10 cellular contexts compared by ENCODE assay signal in the genomic region with DNA sequence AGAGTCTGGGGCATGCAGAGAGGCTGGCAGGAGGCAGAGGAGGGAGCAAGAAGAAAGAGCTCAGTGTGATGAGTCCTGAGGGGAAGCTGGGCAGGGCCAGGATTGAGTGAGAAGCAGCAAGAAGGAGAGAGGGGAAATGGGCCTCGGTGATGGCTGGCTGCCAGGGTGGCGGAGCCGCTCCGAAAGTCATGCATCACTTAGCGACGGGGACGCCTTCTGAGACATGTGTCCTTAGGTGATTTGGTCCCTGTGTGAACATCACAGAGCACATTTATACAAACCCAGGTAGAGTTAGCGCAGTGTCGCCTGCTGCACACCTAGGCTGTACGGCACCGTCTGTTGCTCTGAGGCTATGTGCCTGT. TPM values are rescaled to one million over a fixed set of nuclear protein-coding genes. Genes with fewer than 3 reads are reported as not detected.
DNase-seq lines count a peak whose midpoint lies in the region; ATAC-seq and TF ChIP-seq lines count a peak whose summit lies in the region.
"Had no signal": no experiment of that assay in that cellular context is flagged by ENCODE, and none has a peak within 500 bp of the region (broad histone marks: within the 10 kb centered on the region; RNA-seq: fewer than 3 reads in every experiment).

No MANE protein-coding gene starts in this region.

- H3K9me3 ChIP-seq in osteoblast (ENCODE audit: low read depth, low read length): no peaks in the 10 kb centered on the region
- H3K9me3 ChIP-seq: MG63, thoracic aorta had no signal

- H3K9me3 Mint-ChIP-seq in activated T-helper 2 cell treated with anti-CD3 and anti-CD28 coated beads, Interferon-gamma antibody, Interleukin-2, Interleukin-4, amounts not matched to agents 10 μg/mL and 5 μg/mL and 100 μg/mL, durations not matched to agents 14 hours and 24 hours and 36 hours: no peaks in the 10 kb centered on the region

- intact Hi-C loops in activated T-helper 2 cell treated with anti-CD3 and anti-CD28 coated beads, Interferon-gamma antibody, Interleukin-2, Interleukin-4, amounts not matched to agents 10 μg/mL and 5 μg/mL and 100 μg/mL, durations not matched to agents 14 hours and 24 hours and 36 hours (cut with micrococcal nuclease): no loop called here

- no peak for ATAC-seq in HG02763 (IDR thresholded peaks at IDR 0.05; ENCODE audit: unreplicated experiment)

- H2AFZ ChIP-seq in osteoblast (ENCODE audit: low read length): no peak overlapping the region

- peaks cover 7% of the 10 kb centered on the region for H3K4me1 ChIP-seq in osteoblast (ENCODE audit: insufficient read depth, low read length)

- peaks cover 47% of the 10 kb centered on the region for H3K4me1 Mint-ChIP-seq in activated T-helper 2 cell treated with anti-CD3 and anti-CD28 coated beads, Interferon-gamma antibody, Interleukin-2, Interleukin-4, amounts not matched to agents 10 μg/mL and 5 μg/mL and 100 μg/mL, durations not matched to agents 14 hours and 24 hours and 36 hours (ENCODE audit: low read depth)

- H3K27ac ChIP-seq in osteoblast (ENCODE audit: low read depth, low read length): no peak overlapping the region
- H3K27ac ChIP-seq: thoracic aorta had no signal

- no peaks in the 10 kb centered on the region for H3K27me3 Mint-ChIP-seq in activated T-helper 2 cell treated with anti-CD3 and anti-CD28 coated beads, Interferon-gamma antibody, Interleukin-2, Interleukin-4, amounts not matched to agents 10 μg/mL and 5 μg/mL and 100 μg/mL, durations not matched to agents 14 hours and 24 hours and 36 hours (ENCODE audit: low read depth)

- H4K20me1 ChIP-seq in osteoblast (ENCODE audit: insufficient read depth, low read length): peaks cover 61% of the 10 kb centered on the region

- no peak overlapping the region for H3K4me2 ChIP-seq in osteoblast (ENCODE audit: insufficient read depth, low read length)

- no peaks in the 10 kb centered on the region for H3K27me3 ChIP-seq in osteoblast (ENCODE audit: insufficient read depth, low read length)
- H3K27me3 ChIP-seq: MG63 had no signal

- peaks cover 89% of the 10 kb centered on the region for H3K79me2 ChIP-seq in osteoblast (ENCODE audit: insufficient read depth, low read length)

- peaks cover 14% of the 10 kb centered on the region for H3K36me3 Mint-ChIP-seq in activated T-helper 2 cell treated with anti-CD3 and anti-CD28 coated beads, Interferon-gamma antibody, Interleukin-2, Interleukin-4, amounts not matched to agents 10 μg/mL and 5 μg/mL and 100 μg/mL, durations not matched to agents 14 hours and 24 hours and 36 hours (ENCODE audit: low read depth)

- peak overlapping the region; percentile 54 for H3K4me3 Mint-ChIP-seq in activated T-helper 2 cell treated with anti-CD3 and anti-CD28 coated beads, Interferon-gamma antibody, Interleukin-2, Interleukin-4, amounts not matched to agents 10 μg/mL and 5 μg/mL and 100 μg/mL, durations not matched to agents 14 hours and 24 hours and 36 hours (ENCODE audit: low read depth)

- H3K27ac Mint-ChIP-seq in activated T-helper 2 cell treated with anti-CD3 and anti-CD28 coated beads, Interferon-gamma antibody, Interleukin-2, Interleukin-4, amounts not matched to agents 10 μg/mL and 5 μg/mL and 100 μg/mL, durations not matched to agents 14 hours and 24 hours and 36 hours: peak overlapping the region; percentile 86

- no peak overlapping the region for H3K4me3 ChIP-seq in osteoblast (ENCODE audit: insufficient read depth, low read length)
- H3K4me3 ChIP-seq: MG63, thoracic aorta had no signal

- TF ChIP-seq CTCF in osteoblast (IDR thresholded peaks at IDR 0.05; ENCODE audit: extremely low read depth, low read depth, low read length): no peak

- no peaks in the 10 kb centered on the region for H3K36me3 ChIP-seq in osteoblast (ENCODE audit: insufficient read depth, low read length)
- H3K36me3 ChIP-seq: MG63, thoracic aorta had no signal

- DNase-seq in C1 segment of cervical spinal cord (lab: John Stamatoyannopoulos, UW) (peak in 8 of 14 donors; percentile 12 to 60 (median 42)), Kasumi-1 (lab: John Stamatoyannopoulos, UW) (peak; percentile 69 to 89), midbrain (lab: John Stamatoyannopoulos, UW) (peak; percentile 46), osteoblast (ENCODE audit: insufficient read length, low spot score, missing footprints) (no peak), NOMO-1 treated with DMSO at 0.1 percent for 48 hours (lab: John Stamatoyannopoulos, UW; ENCODE audit: unreplicated experiment) (no peak), COLO668 (lab: John Stamatoyannopoulos, UW; ENCODE audit: unreplicated experiment) (no peak)
- no peak for DNase-seq in activated T-helper 2 cell treated with anti-CD3 and anti-CD28 coated beads, Interferon-gamma antibody, Interleukin-2, Interleukin-4, amounts not matched to agents 10 μg/mL and 5 μg/mL and 100 μg/mL, durations not matched to agents 14 hours and 24 hours and 36 hours (ENCODE audit: low spot score)
- DNase-seq: MG63 had no signal

RNA-seq across cellular contexts. Expression of a gene that starts 15.1 kb away (rescaled TPM):
- total RNA-seq in activated T-helper 2 cell treated with anti-CD3 and anti-CD28 coated beads, Interferon-gamma antibody, Interleukin-2, Interleukin-4, amounts not matched to agents 10 μg/mL and 5 μg/mL and 100 μg/mL, durations not matched to agents 14 hours and 24 hours and 36 hours: 34.8 and 38.3 TPM in 2 replicates
- total RNA-seq in osteoblast: 17.7 and 18.9 TPM in 2 replicates

RNA-seq across cellular contexts. Expression of a gene that starts 39.5 kb away (rescaled TPM):
- total RNA-seq in activated T-helper 2 cell treated with anti-CD3 and anti-CD28 coated beads, Interferon-gamma antibody, Interleukin-2, Interleukin-4, amounts not matched to agents 10 μg/mL and 5 μg/mL and 100 μg/mL, durations not matched to agents 14 hours and 24 hours and 36 hours: 57.1 and 62.8 TPM in 2 replicates
- total RNA-seq in osteoblast: 27.7 and 28.2 TPM in 2 replicates

Comparison
In these comparisons a context has a peak if more than half of its experiments do, and no peak if none do; other contexts are left out.
1. DNase-seq: peak in C1 segment of cervical spinal cord (8 of 14), Kasumi-1 (2 of 2) and midbrain (single experiment); none in activated T-helper 2 cell treated with anti-CD3 and anti-CD28 coated beads, Interferon-gamma antibody, Interleukin-2, Interleukin-4, amounts not matched to agents 10 μg/mL and 5 μg/mL and 100 μg/mL, durations not matched to agents 14 hours and 24 hours and 36 hours (single experiment), osteoblast (single experiment), NOMO-1 treated with DMSO at 0.1 percent for 48 hours (single experiment) and COLO668 (single experiment).